24 cellular contexts compared by ENCODE assay signal in genomic region chr16:52537463-52537862, GRCh38. TPM values are rescaled to one million over a fixed set of nuclear protein-coding genes. Genes with fewer than 3 reads are reported as not detected.
A peak's percentile ranks its signal among the peaks of the same experiment; 100 is the strongest.
DNase-seq lines count a peak whose midpoint lies in the region; TF ChIP-seq lines count a peak whose summit lies in the region.
"Had no signal": no experiment of that assay in that cellular context is flagged by ENCODE, and none has a peak within 500 bp of the region (broad histone marks: within the 10 kb centered on the region; RNA-seq: fewer than 3 reads in every experiment).

No MANE protein-coding gene starts in this region.

- H3K27me3 ChIP-seq in MG63 (0 out of 2 replicates have a peak, but pooled peaks cover under 1% of the 10 kb centered on the region), hepatocyte (no peaks in the 10 kb centered on the region), PC-9 (ENCODE audit: insufficient read depth, low read depth) (no peaks in the 10 kb centered on the region)
- H3K27me3 ChIP-seq: BLaER1 treated with 17β-estradiol and CSF1 and Interleukin-3, amounts not matched to agents 10 nM and 100 nM had no signal

- H3K4me1 ChIP-seq in hepatocyte (ENCODE audit: insufficient read depth) (no peaks in the 10 kb centered on the region), PC-9 (replicated peaks; ENCODE audit: insufficient read depth) (no peaks in the 10 kb centered on the region)
- H3K4me1 ChIP-seq: A549 had no signal

- peak; percentile 24 for DNase-seq in MG63
- DNase-seq in hepatocyte (ENCODE audit: low spot score), result peak; percentile 29
- peak; percentile 55 for DNase-seq in mucosa of gallbladder (ENCODE audit: low spot score)
- DNase-seq in stimulated activated CD4-positive, alpha-beta T cell treated with anti-CD3 and anti-CD28 coated beads, Interleukin-15, amount 100 ng/mL, for 24 hours, result no peak
- DNase-seq in PC-9, result no peak
- no peak for DNase-seq in NCI-H2196 (lab: John Stamatoyannopoulos, UW; ENCODE audit: unreplicated experiment)
- DNase-seq in GOT3 (lab: John Stamatoyannopoulos, UW), result no peak
- DNase-seq: AML-193; CD4-positive, alpha-beta T cell; HCEC 1CT; Karpas-422; NCI-H1092 treated with DMSO at 0.1 percent for 48 hours; NCI-H1436; NCI-H187; NCI-H2081 treated with DMSO at 0.1 percent for 48 hours; NCI-H2171; NCI-H345; NCI-H510A treated with DMSO at 0.1 percent for 48 hours; NCI-H748 treated with DMSO at 0.1 percent for 48 hours; SK-N-SH had no signal

- TF ChIP-seq CTCF in hepatocyte (IDR thresholded peaks at IDR 0.05; ENCODE audit: poor library complexity) (no peak), PC-9 (conservative IDR thresholded peaks at IDR 0.05) (no peak)

- H3K9me3 ChIP-seq in MG63, result no peaks in the 10 kb centered on the region
- H3K9me3 ChIP-seq in hepatocyte (ENCODE audit: low read depth), result no peaks in the 10 kb centered on the region
- no peaks in the 10 kb centered on the region for H3K9me3 ChIP-seq in PC-9 (ENCODE audit: insufficient read depth, low read depth)
- H3K9me3 ChIP-seq: A549, SK-N-SH had no signal

- no peak overlapping the region for H3K4me2 ChIP-seq in hepatocyte
- no peak overlapping the region for H3K4me2 ChIP-seq in PC-9
- H3K4me2 ChIP-seq: A549; BLaER1 treated with 17β-estradiol and CSF1 and Interleukin-3, amounts not matched to agents 10 nM and 100 nM; GM23338; SK-N-SH had no signal

- H3K79me2 ChIP-seq in hepatocyte (peaks cover 93% of the 10 kb centered on the region), PC-9 (ENCODE audit: low read depth) (no peaks in the 10 kb centered on the region)

- H4K20me1 ChIP-seq in hepatocyte (ENCODE audit: insufficient read depth, poor library complexity, severe bottlenecking), result no peaks in the 10 kb centered on the region
- H4K20me1 ChIP-seq in PC-9 (ENCODE audit: insufficient read depth), result no peaks in the 10 kb centered on the region
- H4K20me1 ChIP-seq: BLaER1 treated with 17β-estradiol and CSF1 and Interleukin-3, amounts not matched to agents 10 nM and 100 nM had no signal

- H3K9me2 ChIP-seq in hepatocyte (replicated peaks; ENCODE audit: insufficient read depth), result no peaks in the 10 kb centered on the region
- no peaks in the 10 kb centered on the region for H3K9me2 ChIP-seq in PC-9 (ENCODE audit: insufficient read depth)
- H3K9me2 ChIP-seq: SK-N-SH had no signal

- no peaks in the 10 kb centered on the region for H3F3A ChIP-seq in PC-9 (ENCODE audit: insufficient read depth, low read depth)

- no peak overlapping the region for H3K4me3 ChIP-seq in MG63
- no peak overlapping the region for H3K4me3 ChIP-seq in hepatocyte
- H3K4me3 ChIP-seq in PC-9, result no peak overlapping the region
- H3K4me3 ChIP-seq: A549; BLaER1 treated with 17β-estradiol and CSF1 and Interleukin-3, amounts not matched to agents 10 nM and 100 nM; GM23338 had no signal

- CTCF ChIA-PET in PC-9 (lab: Charles Lee), result no interaction called here

- H3K27ac ChIP-seq in hepatocyte, result peak overlapping the region; percentile 21
- no peak overlapping the region for H3K27ac ChIP-seq in PC-9
- H3K27ac ChIP-seq: A549; BLaER1 treated with 17β-estradiol and CSF1 and Interleukin-3, amounts not matched to agents 10 nM and 100 nM; HL-60 had no signal

- no peak overlapping the region for H2AFZ ChIP-seq in hepatocyte
- no peak overlapping the region for H2AFZ ChIP-seq in PC-9
- H2AFZ ChIP-seq: GM23338 had no signal

- intact Hi-C loops in PC-9 (cut with micrococcal nuclease; ENCODE audit: unreplicated experiment), result no loop called here

- no TSS peak for BruUV-seq in PC-9 (replicated peaks; lab: Mats Ljungman, UMichigan)

- 69% methylated on average over 3 of the region's 3 CpGs for WGBS in hepatocyte (ENCODE audit: low lambda C conversion rate, missing lambda C conversion rate)

- H3K36me3 ChIP-seq in MG63 (no peaks in the 10 kb centered on the region), hepatocyte (replicated peaks; ENCODE audit: insufficient read depth, low read depth) (no peaks in the 10 kb centered on the region), PC-9 (ENCODE audit: low read depth) (no peaks in the 10 kb centered on the region)
- H3K36me3 ChIP-seq: BLaER1 treated with 17β-estradiol and CSF1 and Interleukin-3, amounts not matched to agents 10 nM and 100 nM had no signal

- POLR2A ChIA-PET in PC-9 (lab: Charles Lee; ENCODE audit: unreplicated experiment), result no interaction called here

RNA-seq across cellular contexts. Expression of gene TOX3, which starts 9.5 kb away (rescaled TPM):
- total RNA-seq in MG63 (2014; rRNA removed; shearing (Covaris generic); ENCODE audit: low replicate concordance), result not detected in 2 replicates
- total RNA-seq in hepatocyte, result 9.4 and 11.8 TPM in 2 replicates
- 23.6 and 38.1 TPM in 2 replicates for polyA plus RNA-seq in hepatocyte
- total RNA-seq in mucosa of gallbladder, result 38.8 TPM
- not detected in 2 replicates for total RNA-seq in PC-9 (2021)
- total RNA-seq: CD4-positive, alpha-beta T cell had no signal
- polyA plus RNA-seq: SK-N-SH had no signal

Comparison
In these comparisons a context has a peak if more than half of its experiments do, and no peak if none do; other contexts are left out.
1. DNase-seq: peak in MG63 (single experiment), hepatocyte (single experiment) and mucosa of gallbladder (single experiment); none in stimulated activated CD4-positive, alpha-beta T cell treated with anti-CD3 and anti-CD28 coated beads, Interleukin-15, amount 100 ng/mL, for 24 hours (single experiment), PC-9 (0 of 2), NCI-H2196 (single experiment) and GOT3 (single experiment).
2. RNA of gene TOX3, which starts 9.5 kb away (total RNA-seq): 38.8 TPM in mucosa of gallbladder (single experiment) and 9.4 to 11.8 TPM in hepatocyte; not detected in MG63 and not detected in PC-9; every median in the first group is over 10 times any median in the second.